22 cellular contexts compared by ENCODE assay signal in genomic region chr4:24764305-24764704, GRCh38. TPM values are rescaled to one million over a fixed set of nuclear protein-coding genes. Genes with fewer than 3 reads are reported as not detected.
DNase-seq lines count a peak whose midpoint lies in the region; ATAC-seq, FAIRE-seq and TF ChIP-seq lines count a peak whose summit lies in the region.
"Had no signal": no experiment of that assay in that cellular context is flagged by ENCODE, and none has a peak within 500 bp of the region (broad histone marks: within the 10 kb centered on the region; RNA-seq: fewer than 3 reads in every experiment).

No MANE protein-coding gene starts in this region.

- H3K23ac ChIP-seq in mesenchymal stem cell (ENCODE audit: low read length in 2 of 2), result no peak overlapping the region

- no peak overlapping the region for H3K4ac ChIP-seq in mesenchymal stem cell (ENCODE audit: low read depth in 1 of 2, low read length in 2 of 2)

- DNase-seq in NCI-H82 (lab: John Stamatoyannopoulos, UW) (peak; percentile 8), NCI-H82 treated with DMSO at 0.1 percent for 48 hours (lab: John Stamatoyannopoulos, UW; ENCODE audit: unreplicated experiment) (no peak), mesenchymal stem cell (no peak), GM12892 (ENCODE audit: insufficient read length) (no peak)
- DNase-seq in CD8-positive, alpha-beta memory T cell, result no peak
- DNase-seq: 8988T; activated CD4-positive, alpha-beta memory T cell treated with anti-CD3 and anti-CD28 coated beads, Interleukin-2, amount 10 ng/mL, durations not matched to agents 7 days and 5 days; activated effector memory CD4-positive, alpha-beta T cell treated with Interleukin-2 at 50 U/mL for 16 hours; kidney; naive B cell; NCI-H2081; occipital lobe; upper lobe of right lung had no signal

- POLR2A ChIA-PET in CD8-positive, alpha-beta memory T cell (lab: Charles Lee), result no interaction called here

- H4K91ac ChIP-seq in mesenchymal stem cell (ENCODE audit: low read length), result no peak overlapping the region

- peak overlapping the region; percentile 64 for H3K9ac ChIP-seq in mesenchymal stem cell (ENCODE audit: low read length)

- peaks cover 0 to 3% of the 10 kb centered on the region in 2 donors for H3K27me3 Mint-ChIP-seq in CD8-positive, alpha-beta memory T cell
- H3K27me3 Mint-ChIP-seq: activated CD4-positive, alpha-beta memory T cell treated with anti-CD3 and anti-CD28 coated beads, Interleukin-2, amount 10 ng/mL, durations not matched to agents 7 days and 5 days; naive B cell had no signal

- no peak overlapping the region for H2AK5ac ChIP-seq in mesenchymal stem cell (ENCODE audit: low read length, severe bottlenecking)

- H3K18ac ChIP-seq in mesenchymal stem cell (ENCODE audit: low read depth in 1 of 2, low read length in 2 of 2), result no peak overlapping the region

- H3K4me3 Mint-ChIP-seq in CD8-positive, alpha-beta memory T cell, result no peak overlapping the region
- H3K4me3 Mint-ChIP-seq: activated CD4-positive, alpha-beta memory T cell treated with anti-CD3 and anti-CD28 coated beads, Interleukin-2, amount 10 ng/mL, durations not matched to agents 7 days and 5 days; naive B cell had no signal

- H2BK15ac ChIP-seq in mesenchymal stem cell (ENCODE audit: low read depth, poor library complexity, severe bottlenecking), result no peak overlapping the region

- WGBS in esophagus, 2 donors, result 32 to 39% methylated on average over 3 of the region's 3 CpGs
- 77% methylated on average over 3 of the region's 3 CpGs for WGBS in mesenchymal stem cell
- 86% methylated on average over 3 of the region's 3 CpGs for whole genome bisulfite sequencing in thymus

- H2BK5ac ChIP-seq in mesenchymal stem cell (ENCODE audit: low read depth, low read length, poor library complexity, severe bottlenecking), result no peak overlapping the region

- H3K27me3 ChIP-seq in esophagus (ENCODE audit: control insufficient read depth in 1 of 2, insufficient read depth in 2 of 2, low read length in 2 of 2), result no peaks in the 10 kb centered on the region
- H3K27me3 ChIP-seq in mesenchymal stem cell (ENCODE audit: control insufficient read depth in 1 of 2, insufficient read depth in 1 of 2, low read length in 2 of 2), result no peaks in the 10 kb centered on the region
- H3K27me3 ChIP-seq in thymus (ENCODE audit: control insufficient read depth, insufficient read depth), result no peaks in the 10 kb centered on the region
- H3K27me3 ChIP-seq in CD8-positive, alpha-beta memory T cell (ENCODE audit: insufficient read depth, low read length, poor library complexity, severe bottlenecking), result no peaks in the 10 kb centered on the region
- H3K27me3 ChIP-seq: body of pancreas, right atrium auricular region, upper lobe of right lung had no signal

- H3K9me3 Mint-ChIP-seq in CD8-positive, alpha-beta memory T cell, result peaks cover 0 to 3% (median 2%) of the 10 kb centered on the region in 5 donors
- H3K9me3 Mint-ChIP-seq: activated CD4-positive, alpha-beta memory T cell treated with anti-CD3 and anti-CD28 coated beads, Interleukin-2, amount 10 ng/mL, durations not matched to agents 7 days and 5 days had no signal

- no peak overlapping the region for H3K27ac Mint-ChIP-seq in CD8-positive, alpha-beta memory T cell
- H3K27ac Mint-ChIP-seq: activated CD4-positive, alpha-beta memory T cell treated with anti-CD3 and anti-CD28 coated beads, Interleukin-2, amount 10 ng/mL, durations not matched to agents 7 days and 5 days had no signal

- H3K4me3 ChIP-seq in esophagus (ENCODE audit: low read depth in 1 of 2, low read length in 2 of 2) (peak overlapping the region in 1 of 2 donors; percentile 2), mesenchymal stem cell (ENCODE audit: insufficient read depth in 1 of 2, low read depth in 1 of 2, low read length in 2 of 2) (no peak overlapping the region), thymus (ENCODE audit: low read length) (no peak overlapping the region)
- H3K4me3 ChIP-seq in CD8-positive, alpha-beta memory T cell (ENCODE audit: low read length), result no peak overlapping the region
- H3K4me3 ChIP-seq: body of pancreas, right atrium auricular region, upper lobe of right lung had no signal

- peaks cover 0 to 3% of the 10 kb centered on the region in 2 donors for H3K4me1 ChIP-seq in esophagus (ENCODE audit: control insufficient read depth in 2 of 2, insufficient read depth in 2 of 2, low read length in 1 of 2)
- peaks cover 4% of the 10 kb centered on the region for H3K4me1 ChIP-seq in mesenchymal stem cell (ENCODE audit: control insufficient read depth, insufficient read depth, low read depth, low read length)
- no peaks in the 10 kb centered on the region for H3K4me1 ChIP-seq in thymus (ENCODE audit: control insufficient read depth, insufficient read depth, low read length)
- no peaks in the 10 kb centered on the region for H3K4me1 ChIP-seq in CD8-positive, alpha-beta memory T cell (ENCODE audit: insufficient read depth, low read length)
- H3K4me1 ChIP-seq: body of pancreas, upper lobe of right lung had no signal

- no peak overlapping the region for H2BK120ac ChIP-seq in mesenchymal stem cell (ENCODE audit: low read depth, low read length)

- no peak overlapping the region for H3K14ac ChIP-seq in mesenchymal stem cell (ENCODE audit: low read length in 2 of 2)

- no peak for FAIRE-seq in GM12892 (lab: Jason Lieb, UNC)
- FAIRE-seq: colon, H1, kidney had no signal

- H3K79me1 ChIP-seq in mesenchymal stem cell (replicated peaks; ENCODE audit: low read length, poor library complexity, severe bottlenecking), result no peaks in the 10 kb centered on the region

- no peak for ATAC-seq in HG02973 (IDR thresholded peaks at IDR 0.05; ENCODE audit: unreplicated experiment)
- ATAC-seq: Right ventricle myocardium inferior had no signal

- no peak overlapping the region for H3K4me2 ChIP-seq in mesenchymal stem cell (ENCODE audit: low read length, poor library complexity, severe bottlenecking)

- H3K4me1 Mint-ChIP-seq in CD8-positive, alpha-beta memory T cell, result no peaks in the 10 kb centered on the region
- H3K4me1 Mint-ChIP-seq: naive B cell had no signal

- no peak overlapping the region for H2BK12ac ChIP-seq in mesenchymal stem cell (ENCODE audit: low read length in 2 of 2)

- no peaks in the 10 kb centered on the region for H3K36me3 Mint-ChIP-seq in CD8-positive, alpha-beta memory T cell
- H3K36me3 Mint-ChIP-seq: naive B cell had no signal

- H3K9me3 ChIP-seq in esophagus (ENCODE audit: control insufficient read depth in 2 of 2, insufficient read depth in 1 of 2, low read depth in 1 of 2, low read length in 1 of 2), result no peaks in the 10 kb centered on the region
- H3K9me3 ChIP-seq in mesenchymal stem cell (ENCODE audit: control insufficient read depth, low read length), result no peaks in the 10 kb centered on the region
- no peaks in the 10 kb centered on the region for H3K9me3 ChIP-seq in thymus (ENCODE audit: control insufficient read depth)
- H3K9me3 ChIP-seq in CD8-positive, alpha-beta memory T cell (ENCODE audit: low read length), result no peaks in the 10 kb centered on the region
- H3K9me3 ChIP-seq: body of pancreas, right atrium auricular region, upper lobe of right lung had no signal

- no peak for TF ChIP-seq POLR2A in GM12892 (IDR thresholded peaks at IDR 0.05; ENCODE audit: low read depth, low read length)

- H2AFZ ChIP-seq in mesenchymal stem cell (ENCODE audit: low read depth, low read length), result no peak overlapping the region

- no peak overlapping the region for H4K8ac ChIP-seq in mesenchymal stem cell (ENCODE audit: low read length)

- H3K36me3 ChIP-seq in esophagus (ENCODE audit: control insufficient read depth in 2 of 2, insufficient read depth in 2 of 2, low read length in 1 of 2) (no peaks in the 10 kb centered on the region), mesenchymal stem cell (ENCODE audit: control insufficient read depth in 1 of 2, insufficient read depth in 2 of 2, low read depth in 1 of 2, low read length in 2 of 2) (no peaks in the 10 kb centered on the region), thymus (ENCODE audit: control insufficient read depth, insufficient read depth) (no peaks in the 10 kb centered on the region)
- H3K36me3 ChIP-seq in CD8-positive, alpha-beta memory T cell (ENCODE audit: insufficient read depth, low read length), result no peaks in the 10 kb centered on the region
- H3K36me3 ChIP-seq: right atrium auricular region, upper lobe of right lung had no signal

- CTCF ChIA-PET in CD8-positive, alpha-beta memory T cell (lab: Charles Lee), result no interaction called here

- H3K27ac ChIP-seq in esophagus (ENCODE audit: low read depth in 2 of 2, low read length in 1 of 2) (peak overlapping the region; percentile 38 to 75), mesenchymal stem cell (ENCODE audit: low read length, poor library complexity, severe bottlenecking) (no peak overlapping the region), thymus (ENCODE audit: low read depth) (peak overlapping the region; percentile 8)
- H3K27ac ChIP-seq in CD8-positive, alpha-beta memory T cell (ENCODE audit: low read depth, low read length), result no peak overlapping the region
- H3K27ac ChIP-seq: body of pancreas, right atrium auricular region, upper lobe of right lung had no signal

RNA-seq across cellular contexts. Expression of gene SOD3, which starts 31.1 kb away (rescaled TPM):
- 10 to 100 TPM in 1 of 2 donors, 1 to 10 TPM in 1; 5.8 to 21.1 TPM for polyA plus RNA-seq in esophagus
- 4.4 TPM for polyA plus RNA-seq in mesenchymal stem cell (2013, experiment 1 of 2)
- 4.6 TPM for polyA plus RNA-seq in mesenchymal stem cell (2013, experiment 2 of 2)
- 8.8 TPM for polyA plus RNA-seq in thymus
- not detected for polyA plus RNA-seq in GM12892 (2012; ENCODE audit: missing spikeins)
- total RNA-seq in CD8-positive, alpha-beta memory T cell, result not detected
- not detected for polyA plus RNA-seq in CD8-positive, alpha-beta memory T cell
- total RNA-seq: activated CD4-positive, alpha-beta memory T cell treated with anti-CD3 and anti-CD28 coated beads, Interleukin-2, amount 10 ng/mL, durations not matched to agents 7 days and 5 days; NCI-H460; occipital lobe had no signal

Comparison
In these comparisons a context has a peak if more than half of its experiments do, and no peak if none do; other contexts are left out.
1. H3K27ac ChIP-seq: peak in esophagus (2 of 2) and thymus (single experiment); none in mesenchymal stem cell (single experiment) and CD8-positive, alpha-beta memory T cell (single experiment).